25 cellular contexts compared by ENCODE assay signal in the genomic region with DNA sequence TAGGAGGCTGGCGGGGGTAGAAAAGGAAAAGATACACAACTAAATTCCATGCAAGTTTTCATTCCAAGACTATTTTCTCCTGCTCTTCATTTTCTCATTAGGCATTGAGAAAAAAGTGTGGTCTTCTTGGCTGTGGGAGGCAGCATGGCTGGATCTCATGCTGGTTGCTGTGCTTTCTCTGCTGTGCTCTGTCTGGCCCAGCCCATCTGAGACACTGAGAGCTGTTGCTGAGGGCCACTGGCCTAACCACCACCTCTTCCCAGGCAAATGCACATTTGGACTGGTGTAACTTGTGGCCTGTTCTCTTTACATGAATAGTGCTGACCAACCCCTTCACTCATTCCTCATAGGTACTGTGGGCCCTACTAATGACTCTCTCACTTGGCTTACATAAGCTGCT.
"Had no signal": no experiment of that assay in that cellular context is flagged by ENCODE, and none has a peak within 500 bp of the region (broad histone marks: within the 10 kb centered on the region; RNA-seq: fewer than 3 reads in every experiment).

No MANE protein-coding gene starts in this region.

- H3K4me2 ChIP-seq: hepatocyte had no signal

- H3K36me3 ChIP-seq: breast epithelium, gastroesophageal sphincter, stomach, thyroid gland, upper lobe of left lung, vagina had no signal

- H3K4me3 ChIP-seq: breast epithelium, gastroesophageal sphincter, hepatocyte, psoas muscle, stomach, thyroid gland, upper lobe of left lung, vagina had no signal

- DNase-seq: activated CD4-positive, alpha-beta T cell treated with anti-CD3 and anti-CD28 coated beads for 1 hour; activated naive CD4-positive, alpha-beta T cell; activated T-cell treated with anti-CD3 and anti-CD28 coated beads for 4 hours; activated T-cell treated with anti-CD3 and anti-CD28 coated beads, Interleukin-2, amount 50 U/mL, for 72 hours; amniotic stem cell; effector CD8-positive, alpha-beta T cell; erythroblast; kidney; naive B cell; occipital lobe; psoas muscle; stimulated activated CD4-positive, alpha-beta T cell treated with anti-CD3 and anti-CD28 coated beads, Interleukin-15, amount 100 ng/mL, for 24 hours; stimulated activated CD4-positive, alpha-beta T cell treated with anti-CD3 and anti-CD28 coated beads, Interleukin-2, amount 100 ng/mL, for 24 hours; stimulated activated naive B cell treated with anti-CD40 and anti-IgM and Interleukin-4, amounts not matched to agents 10 μg/mL and 1 μg/mL and 100 μg/mL, for 72 hours; stomach; T-helper 9 cell; thyroid gland; upper lobe of left lung had no signal

- H3K9me3 ChIP-seq: breast epithelium, gastroesophageal sphincter, psoas muscle, stomach, thyroid gland, upper lobe of left lung, vagina had no signal

- ATAC-seq: activated T-cell treated with anti-CD3 and anti-CD28 coated beads, Interleukin-2, amount 50 U/mL, for 72 hours; gastroesophageal sphincter; psoas muscle; stimulated activated naive B cell treated with anti-CD40 and anti-IgM and Interleukin-4, amounts not matched to agents 10 μg/mL and 1 μg/mL and 100 μg/mL, for 72 hours had no signal

- H3K4me1 ChIP-seq: breast epithelium, gastroesophageal sphincter, parathyroid adenoma, psoas muscle, stomach, thyroid gland, upper lobe of left lung, vagina had no signal

- H3K9ac ChIP-seq: parathyroid adenoma had no signal

- H3K27me3 ChIP-seq: breast epithelium, gastroesophageal sphincter, hepatocyte, stomach, thyroid gland, upper lobe of left lung, vagina had no signal

- H3K79me2 ChIP-seq: hepatocyte, parathyroid adenoma had no signal

- H2AFZ ChIP-seq: hepatocyte, parathyroid adenoma had no signal

- H3K9me3 Mint-ChIP-seq: central memory CD8-positive, alpha-beta T cell; stimulated activated naive B cell treated with anti-CD40 and anti-IgM and Interleukin-4, amounts not matched to agents 10 μg/mL and 1 μg/mL and 100 μg/mL, for 72 hours had no signal

- H3K27me3 Mint-ChIP-seq: central memory CD8-positive, alpha-beta T cell had no signal

- H3K36me3 Mint-ChIP-seq: mesothelial cell of epicardium; naive B cell; stimulated activated naive B cell treated with anti-CD40 and anti-IgM and Interleukin-4, amounts not matched to agents 10 μg/mL and 1 μg/mL and 100 μg/mL, for 72 hours had no signal

- H3K27ac Mint-ChIP-seq: mesothelial cell of epicardium; stimulated activated naive B cell treated with anti-CD40 and anti-IgM and Interleukin-4, amounts not matched to agents 10 μg/mL and 1 μg/mL and 100 μg/mL, for 72 hours had no signal

- H3K27ac ChIP-seq: breast epithelium, gastroesophageal sphincter, hepatocyte, parathyroid adenoma, psoas muscle, stomach, thyroid gland, upper lobe of left lung, vagina had no signal

- H3K4me3 Mint-ChIP-seq: activated T-cell treated with anti-CD3 and anti-CD28 coated beads, Interleukin-2, amount 50 U/mL, for 72 hours; central memory CD8-positive, alpha-beta T cell; mesothelial cell of epicardium; naive B cell; stimulated activated naive B cell treated with anti-CD40 and anti-IgM and Interleukin-4, amounts not matched to agents 10 μg/mL and 1 μg/mL and 100 μg/mL, for 72 hours had no signal

- H3K4me1 Mint-ChIP-seq: mesothelial cell of epicardium had no signal
